ENCODE assay signal across 11 cellular contexts in genomic region chr6:111757342-111757741, GRCh38.
DNase-seq lines count a peak whose midpoint lies in the region; ATAC-seq, FAIRE-seq and TF ChIP-seq lines count a peak whose summit lies in the region.
"Had no signal": no experiment of that assay in that cellular context is flagged by ENCODE, and none has a peak within 500 bp of the region (broad histone marks: within the 10 kb centered on the region; RNA-seq: fewer than 3 reads in every experiment).

No MANE protein-coding gene starts in this region.

- no peak overlapping the region for H3K23ac ChIP-seq in mesenchymal stem cell (ENCODE audit: low read length in 2 of 2)

- H3K79me1 ChIP-seq in mesenchymal stem cell (replicated peaks; ENCODE audit: low read length, poor library complexity, severe bottlenecking) = peaks cover 13% of the 10 kb centered on the region

- no peak for TF ChIP-seq CTCF in CD4-positive, alpha-beta T cell (IDR thresholded peaks at IDR 0.05)
- no peak for TF ChIP-seq CTCF in bronchial epithelial cell (IDR thresholded peaks at IDR 0.05; ENCODE audit: insufficient read depth, low read length, severe bottlenecking)
- TF ChIP-seq CTCF in BE2C (IDR thresholded peaks at IDR 0.05; ENCODE audit: low read depth, low read length) = no peak
- no peak for TF ChIP-seq CTCF in MCF 10A (IDR thresholded peaks at IDR 0.05; ENCODE audit: unreplicated experiment)

- H3K14ac ChIP-seq in mesenchymal stem cell (ENCODE audit: low read length in 2 of 2) = no peak overlapping the region

- peaks cover 64% of the 10 kb centered on the region for H3K36me3 Mint-ChIP-seq in CD4-positive, alpha-beta T cell (ENCODE audit: low read depth)
- no peaks in the 10 kb centered on the region for H3K36me3 Mint-ChIP-seq in MCF 10A (ENCODE audit: insufficient read depth, unreplicated experiment)

- WGBS in mesenchymal stem cell = no CpG with 5 or more reads among the region's 1 CpG

- no peak overlapping the region for H2BK15ac ChIP-seq in mesenchymal stem cell (ENCODE audit: low read depth, poor library complexity, severe bottlenecking)

- POLR2A ChIA-PET in CD4-positive, alpha-beta T cell (lab: Charles Lee) = interaction anchor here (0.6 to 1.5 kb wide), 7 partner anchors 10 to 235 kb away, joined by 3 to 6 read pairs (median 3); no protein-coding TSS in a partner anchor
- POLR2A ChIA-PET in MCF 10A (lab: Yijun Ruan, JAX) = no interaction called here

- no peak for FAIRE-seq in bronchial epithelial cell (lab: Jason Lieb, UNC)

- no peak overlapping the region for H2AFZ ChIP-seq in mesenchymal stem cell (ENCODE audit: low read depth, low read length)

- peak overlapping the region; percentile 97 for H3K27ac ChIP-seq in CD4-positive, alpha-beta T cell (ENCODE audit: low read depth, low read length)
- no peak overlapping the region for H3K27ac ChIP-seq in mesenchymal stem cell (ENCODE audit: low read length, poor library complexity, severe bottlenecking)
- H3K27ac ChIP-seq: KMS-11, thoracic aorta had no signal

- peak overlapping the region; percentile 88 for H4K8ac ChIP-seq in mesenchymal stem cell (ENCODE audit: low read length)

- no peaks in the 10 kb centered on the region for H3K9me3 Mint-ChIP-seq in CD4-positive, alpha-beta T cell
- no peaks in the 10 kb centered on the region for H3K9me3 Mint-ChIP-seq in MCF 10A (ENCODE audit: unreplicated experiment)

- no peak for DNase-seq in CD4-positive, alpha-beta T cell
- DNase-seq in LHCN-M2 (ENCODE audit: low read depth) (peak; percentile 71), bronchial epithelial cell (ENCODE audit: low read depth) (peak; percentile 59), mesenchymal stem cell (peak; percentile 34), BE2C (no peak), NCI-H187 treated with DMSO at 0.1 percent for 48 hours (lab: John Stamatoyannopoulos, UW) (no peak), MCF 10A (ENCODE audit: unreplicated experiment) (no peak)
- no peak for DNase-seq in stimulated activated CD4-positive, alpha-beta T cell treated with anti-CD3 and anti-CD28 coated beads, Interleukin-15, amount 100 ng/mL, for 24 hours

- H3K4me1 Mint-ChIP-seq in CD4-positive, alpha-beta T cell (ENCODE audit: low read depth) = peaks cover 94% of the 10 kb centered on the region
- no peaks in the 10 kb centered on the region for H3K4me1 Mint-ChIP-seq in MCF 10A (ENCODE audit: insufficient read depth, unreplicated experiment)

- H2BK5ac ChIP-seq in mesenchymal stem cell (ENCODE audit: low read depth, low read length, poor library complexity, severe bottlenecking) = no peak overlapping the region

- H4K91ac ChIP-seq in mesenchymal stem cell (ENCODE audit: low read length) = no peak overlapping the region

- H3K4me1 ChIP-seq in mesenchymal stem cell (ENCODE audit: control insufficient read depth, insufficient read depth, low read depth, low read length) (peaks cover 8% of the 10 kb centered on the region), BE2C (peaks cover 29% of the 10 kb centered on the region)

- no peak overlapping the region for H3K18ac ChIP-seq in mesenchymal stem cell (ENCODE audit: low read depth in 1 of 2, low read length in 2 of 2)

- H3K4me3 ChIP-seq in bronchial epithelial cell (ENCODE audit: low read depth, low read length) (no peak overlapping the region), mesenchymal stem cell (ENCODE audit: insufficient read depth in 1 of 2, low read depth in 1 of 2, low read length in 2 of 2) (peak overlapping the region in 1 of 2 experiments; percentile 8), BE2C (ENCODE audit: low read depth, low read length) (no peak overlapping the region)
- H3K4me3 ChIP-seq: lung, thoracic aorta had no signal

- H3K4me2 ChIP-seq in mesenchymal stem cell (ENCODE audit: low read length, poor library complexity, severe bottlenecking) = no peak overlapping the region
- H3K4me2 ChIP-seq: KMS-11 had no signal

- H3K27ac Mint-ChIP-seq in CD4-positive, alpha-beta T cell = peak overlapping the region; percentile 99
- no peak overlapping the region for H3K27ac Mint-ChIP-seq in MCF 10A (ENCODE audit: low read depth, unreplicated experiment)

- H3K4me3 Mint-ChIP-seq in CD4-positive, alpha-beta T cell = peak overlapping the region; percentile 93
- H3K4me3 Mint-ChIP-seq in MCF 10A (ENCODE audit: unreplicated experiment) = no peak overlapping the region

- H3K36me3 ChIP-seq in bronchial epithelial cell (ENCODE audit: control insufficient read depth, insufficient read depth, low read length) = no peaks in the 10 kb centered on the region
- H3K36me3 ChIP-seq in mesenchymal stem cell (ENCODE audit: control insufficient read depth in 1 of 2, insufficient read depth in 2 of 2, low read depth in 1 of 2, low read length in 2 of 2) = peaks cover 0 to 19% of the 10 kb centered on the region in 2 experiments
- H3K36me3 ChIP-seq in BE2C = peaks cover 16% of the 10 kb centered on the region
- H3K36me3 ChIP-seq: thoracic aorta had no signal

- H3K27me3 ChIP-seq in CD4-positive, alpha-beta T cell (ENCODE audit: control insufficient read depth, insufficient read depth, low read length) = no peaks in the 10 kb centered on the region
- H3K27me3 ChIP-seq in bronchial epithelial cell (ENCODE audit: control insufficient read depth, insufficient read depth, low read length) (no peaks in the 10 kb centered on the region), mesenchymal stem cell (ENCODE audit: control insufficient read depth in 1 of 2, insufficient read depth in 1 of 2, low read length in 2 of 2) (no peaks in the 10 kb centered on the region), BE2C (no peaks in the 10 kb centered on the region)

- CTCF ChIA-PET in CD4-positive, alpha-beta T cell (lab: Charles Lee) = interaction anchor here (1.0 kb wide), 1 partner anchor 20 kb away, joined by 3 read pairs; no protein-coding TSS in a partner anchor
- CTCF ChIA-PET in MCF 10A (lab: Yijun Ruan, JAX) = interaction anchor here (0.6 kb wide), 1 partner anchor 16 kb away, joined by 3 read pairs; no protein-coding TSS in a partner anchor

- intact Hi-C loops in CD4-positive, alpha-beta T cell (cut with DNase I, micrococcal nuclease) = loop anchor here in 1 of 2 experiments (5.0 kb wide), 1 partner anchor 115 kb away; the partner anchor contains the start of gene FYN
- intact Hi-C loops in MCF 10A (cut with micrococcal nuclease) = no loop called here

- no peaks in the 10 kb centered on the region for H3K9me3 ChIP-seq in CD4-positive, alpha-beta T cell (ENCODE audit: control insufficient read depth, low read length)
- H3K9me3 ChIP-seq in mesenchymal stem cell (ENCODE audit: control insufficient read depth, low read length) (no peaks in the 10 kb centered on the region), BE2C (no peaks in the 10 kb centered on the region)
- H3K9me3 ChIP-seq: thoracic aorta had no signal

- no peak overlapping the region for H2BK12ac ChIP-seq in mesenchymal stem cell (ENCODE audit: low read length in 2 of 2)

- peak; percentile 7 for ATAC-seq in CD4-positive, alpha-beta T cell (ENCODE audit: poor library complexity)

- no peak overlapping the region for H2BK120ac ChIP-seq in mesenchymal stem cell (ENCODE audit: low read depth, low read length)

- no TSS peak for BruUV-seq in MCF 10A (replicated peaks; lab: Mats Ljungman, UMichigan)

- no peaks in the 10 kb centered on the region for H3K27me3 Mint-ChIP-seq in CD4-positive, alpha-beta T cell
- H3K27me3 Mint-ChIP-seq in MCF 10A (ENCODE audit: insufficient read depth, unreplicated experiment) = no peaks in the 10 kb centered on the region

- H3K9ac ChIP-seq in mesenchymal stem cell (ENCODE audit: low read length) = peak overlapping the region; percentile 60
- H3K9ac ChIP-seq: KMS-11 had no signal

- H3K4ac ChIP-seq in mesenchymal stem cell (ENCODE audit: low read depth in 1 of 2, low read length in 2 of 2) = no peak overlapping the region

- no peak overlapping the region for H2AK5ac ChIP-seq in mesenchymal stem cell (ENCODE audit: low read length, severe bottlenecking)

Comparison
In these comparisons a context has a peak if more than half of its experiments do, and no peak if none do; other contexts are left out.
1. DNase-seq: peak in LHCN-M2 (single experiment), bronchial epithelial cell (single experiment) and mesenchymal stem cell (single experiment); none in CD4-positive, alpha-beta T cell (0 of 10), BE2C (single experiment), NCI-H187 treated with DMSO at 0.1 percent for 48 hours (single experiment), stimulated activated CD4-positive, alpha-beta T cell treated with anti-CD3 and anti-CD28 coated beads, Interleukin-15, amount 100 ng/mL, for 24 hours (single experiment) and MCF 10A (single experiment).